Comparison of ENCODE assay signal across 22 cellular contexts in genomic region chr13:105984236-105984635, GRCh38.
"Had no signal": no experiment of that assay in that cellular context is flagged by ENCODE, and none has a peak within 500 bp of the region (broad histone marks: within the 10 kb centered on the region; RNA-seq: fewer than 3 reads in every experiment).

No MANE protein-coding gene starts in this region.

- H3K27ac ChIP-seq: hepatocyte, parathyroid adenoma, right lobe of liver, suprapubic skin, transverse colon, uterus had no signal

- H3K4me2 ChIP-seq: hepatocyte had no signal

- DNase-seq: activated CD4-positive, alpha-beta memory T cell treated with anti-CD3 and anti-CD28 coated beads for 36 hours; activated CD4-positive, alpha-beta T cell treated with anti-CD3 and anti-CD28 coated beads for 48 hours; activated gamma-delta T cell; activated T-cell treated with anti-CD3 and anti-CD28 coated beads for 4 hours; anterior cingulate cortex; central memory CD4-positive, alpha-beta T cell; dermis blood vessel endothelial cell; effector CD8-positive, alpha-beta T cell; left cardiac atrium; mesenchymal stem cell; mucosa of descending colon; nephron progenitor cell; right lobe of liver; small intestine; stimulated activated CD4-positive, alpha-beta T cell treated with anti-CD3 and anti-CD28 coated beads, Interleukin-2, amount 100 ng/mL, for 24 hours; stomach; transverse colon; uterus had no signal

- H3K9ac ChIP-seq: parathyroid adenoma had no signal

- H3K4me3 ChIP-seq: hepatocyte, mucosa of descending colon, right lobe of liver, stomach, suprapubic skin, transverse colon, uterus had no signal

- H3K4me1 ChIP-seq: parathyroid adenoma, right lobe of liver, uterus had no signal

- ATAC-seq: mucosa of descending colon; stimulated activated effector memory CD8-positive, alpha-beta T cell treated with anti-CD3 and anti-CD28 coated beads, Interleukin-12 subunit alpha, Interleukin-12 subunit beta, amount 100 ng/mL, for 72 hours had no signal

- H3K36me3 ChIP-seq: right lobe of liver, stomach, suprapubic skin, transverse colon, uterus had no signal

- H3K9me3 ChIP-seq: mucosa of descending colon, stomach, suprapubic skin, transverse colon, uterus had no signal

- H2AFZ ChIP-seq: hepatocyte, parathyroid adenoma had no signal

- H3K27me3 ChIP-seq: hepatocyte, right lobe of liver, stomach, suprapubic skin, transverse colon, uterus had no signal

- H3K79me2 ChIP-seq: hepatocyte, parathyroid adenoma had no signal

- FAIRE-seq: small intestine had no signal
